ENCODE assay signal across 15 cellular contexts in the genomic region with DNA sequence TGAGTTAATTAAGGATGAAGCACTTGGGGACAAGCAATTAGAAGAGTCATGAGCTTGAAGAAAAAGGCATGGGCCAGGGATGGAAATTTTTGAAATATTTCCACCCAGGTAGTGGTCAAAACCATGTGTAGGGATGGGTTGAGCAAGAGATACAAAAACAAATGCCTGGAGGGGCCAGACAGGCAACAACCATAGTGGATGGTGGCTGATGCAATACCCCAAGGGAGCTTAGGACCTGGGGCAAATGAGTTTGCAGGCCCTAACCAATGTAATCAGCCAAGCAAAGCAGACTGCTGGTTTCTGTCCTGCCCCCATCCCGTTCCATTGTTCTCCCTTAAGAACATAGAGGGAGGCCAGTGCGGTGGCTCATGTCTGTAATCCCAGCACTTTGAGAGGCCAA.
DNase-seq lines count a peak whose midpoint lies in the region; ATAC-seq and TF ChIP-seq lines count a peak whose summit lies in the region.
"Had no signal": no experiment of that assay in that cellular context is flagged by ENCODE, and none has a peak within 500 bp of the region (broad histone marks: within the 10 kb centered on the region; RNA-seq: fewer than 3 reads in every experiment).

No MANE protein-coding gene starts in this region.

- DNase-seq in BE2C (peak; percentile 5), ELF-1 (ENCODE audit: low read depth, low spot score) (peak; percentile 36), coronary artery (ENCODE audit: low spot score) (no peak), COLO829 (ENCODE audit: low spot score) (no peak)
- no peak for DNase-seq in central memory CD4-positive, alpha-beta T cell
- no peak for DNase-seq in activated T-cell treated with anti-CD3 and anti-CD28 coated beads, Interleukin-2, amount 50 U/mL, for 48 hours
- DNase-seq: COR-L47, DMS 273 treated with DMSO at 0.1 percent for 48 hours, DND-41, Kasumi-1, NCI-H1105, NCI-H1694 treated with DMSO at 0.1 percent for 48 hours had no signal

- no peaks in the 10 kb centered on the region for H3K27me3 ChIP-seq in BE2C

- no peaks in the 10 kb centered on the region for H3K36me3 ChIP-seq in BE2C

- peak overlapping the region; percentile 24 to 55 for H3K27ac ChIP-seq in coronary artery

- no peak for TF ChIP-seq CTCF in BE2C (IDR thresholded peaks at IDR 0.05; ENCODE audit: low read depth, low read length)
- TF ChIP-seq CTCF in coronary artery (IDR thresholded peaks at IDR 0.05), result no peak

- ATAC-seq in stimulated activated memory B cell treated with anti-CD40 and anti-IgM and Interleukin-4, amounts not matched to agents 10 μg/mL and 1 μg/mL and 100 μg/mL, for 72 hours, result no peak
- ATAC-seq in GM21526 (IDR thresholded peaks at IDR 0.05; ENCODE audit: low FRiP score, unreplicated experiment), result no peak
- ATAC-seq: Panc1 had no signal

- no peaks in the 10 kb centered on the region for H3K4me1 ChIP-seq in BE2C

- H3K27me3 Mint-ChIP-seq in stimulated activated memory B cell treated with anti-CD40 and anti-IgM and Interleukin-4, amounts not matched to agents 10 μg/mL and 1 μg/mL and 100 μg/mL, for 72 hours, result no peaks in the 10 kb centered on the region

- peaks cover 4% of the 10 kb centered on the region for H3K9me3 Mint-ChIP-seq in stimulated activated memory B cell treated with anti-CD40 and anti-IgM and Interleukin-4, amounts not matched to agents 10 μg/mL and 1 μg/mL and 100 μg/mL, for 72 hours

- peak overlapping the region; percentile 2 for H3K27ac Mint-ChIP-seq in stimulated activated memory B cell treated with anti-CD40 and anti-IgM and Interleukin-4, amounts not matched to agents 10 μg/mL and 1 μg/mL and 100 μg/mL, for 72 hours

- no peak overlapping the region for H3K4me3 Mint-ChIP-seq in stimulated activated memory B cell treated with anti-CD40 and anti-IgM and Interleukin-4, amounts not matched to agents 10 μg/mL and 1 μg/mL and 100 μg/mL, for 72 hours

- no peaks in the 10 kb centered on the region for H3K36me3 Mint-ChIP-seq in stimulated activated memory B cell treated with anti-CD40 and anti-IgM and Interleukin-4, amounts not matched to agents 10 μg/mL and 1 μg/mL and 100 μg/mL, for 72 hours

- H3K4me3 ChIP-seq in BE2C (ENCODE audit: low read depth, low read length) (no peak overlapping the region), coronary artery (no peak overlapping the region)

- H3K4me1 Mint-ChIP-seq in stimulated activated memory B cell treated with anti-CD40 and anti-IgM and Interleukin-4, amounts not matched to agents 10 μg/mL and 1 μg/mL and 100 μg/mL, for 72 hours, result peaks cover 13% of the 10 kb centered on the region

- H3K9me3 ChIP-seq in BE2C, result no peaks in the 10 kb centered on the region

Comparison
In these comparisons a context has a peak if more than half of its experiments do, and no peak if none do; other contexts are left out.
1. DNase-seq: peak in BE2C (single experiment) and ELF-1 (single experiment); none in coronary artery (single experiment), central memory CD4-positive, alpha-beta T cell (single experiment), activated T-cell treated with anti-CD3 and anti-CD28 coated beads, Interleukin-2, amount 50 U/mL, for 48 hours (0 of 2) and COLO829 (single experiment).